ENCODE assay signal across 1 cellular context in the genomic region with DNA sequence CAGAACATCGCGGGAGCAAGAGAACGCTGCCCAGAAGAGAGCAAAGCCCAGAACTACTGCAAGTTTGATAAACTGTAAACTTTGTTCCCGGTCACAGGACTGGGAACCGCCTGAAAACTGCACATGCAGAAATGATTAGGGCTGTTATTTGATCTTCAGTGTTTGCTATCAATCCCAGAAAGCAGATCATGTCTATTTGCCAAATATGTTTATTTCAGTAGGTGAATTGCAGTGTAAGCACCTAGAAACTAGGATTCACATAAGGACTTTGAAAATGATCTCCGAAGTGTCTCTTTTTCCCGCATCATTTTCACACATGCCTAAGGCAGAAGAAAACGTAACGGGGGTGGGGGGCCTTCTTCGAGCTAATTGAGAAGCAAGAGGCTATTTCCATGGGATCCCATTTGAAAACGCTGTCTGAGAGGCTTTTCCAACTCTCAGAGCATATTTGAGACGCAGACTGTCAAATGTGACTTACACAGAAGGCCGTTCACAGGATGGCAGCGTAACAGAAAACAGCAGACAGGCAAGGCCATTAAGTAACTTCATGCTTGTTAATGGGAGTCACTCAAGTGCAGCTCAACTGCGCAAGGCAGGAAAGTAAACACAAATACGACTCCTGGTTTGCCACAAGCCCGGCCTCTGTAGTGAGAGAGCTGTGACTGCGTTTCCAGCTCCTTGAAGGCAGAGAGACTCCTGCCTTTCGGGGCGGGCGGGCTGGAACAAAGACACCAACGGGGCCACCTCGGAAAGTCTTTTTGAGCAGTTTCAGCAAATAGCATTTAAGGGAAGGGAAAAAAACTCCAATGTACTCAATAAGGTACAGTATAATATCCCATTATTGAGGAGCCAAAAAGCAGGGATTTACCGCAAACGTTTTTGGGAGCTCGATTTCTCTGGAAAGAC.
A peak's percentile ranks its signal among the peaks of the same experiment; 100 is the strongest.
TF ChIP-seq lines count a peak whose summit lies in the region.

No MANE protein-coding gene starts in this region.

TF ChIP-seq in HepG2, 621 proteins besides CTCF, POLR2A, EP300 and RAD21 (continued from another document and continues in another):
- TF ChIP-seq, protein P1, sequence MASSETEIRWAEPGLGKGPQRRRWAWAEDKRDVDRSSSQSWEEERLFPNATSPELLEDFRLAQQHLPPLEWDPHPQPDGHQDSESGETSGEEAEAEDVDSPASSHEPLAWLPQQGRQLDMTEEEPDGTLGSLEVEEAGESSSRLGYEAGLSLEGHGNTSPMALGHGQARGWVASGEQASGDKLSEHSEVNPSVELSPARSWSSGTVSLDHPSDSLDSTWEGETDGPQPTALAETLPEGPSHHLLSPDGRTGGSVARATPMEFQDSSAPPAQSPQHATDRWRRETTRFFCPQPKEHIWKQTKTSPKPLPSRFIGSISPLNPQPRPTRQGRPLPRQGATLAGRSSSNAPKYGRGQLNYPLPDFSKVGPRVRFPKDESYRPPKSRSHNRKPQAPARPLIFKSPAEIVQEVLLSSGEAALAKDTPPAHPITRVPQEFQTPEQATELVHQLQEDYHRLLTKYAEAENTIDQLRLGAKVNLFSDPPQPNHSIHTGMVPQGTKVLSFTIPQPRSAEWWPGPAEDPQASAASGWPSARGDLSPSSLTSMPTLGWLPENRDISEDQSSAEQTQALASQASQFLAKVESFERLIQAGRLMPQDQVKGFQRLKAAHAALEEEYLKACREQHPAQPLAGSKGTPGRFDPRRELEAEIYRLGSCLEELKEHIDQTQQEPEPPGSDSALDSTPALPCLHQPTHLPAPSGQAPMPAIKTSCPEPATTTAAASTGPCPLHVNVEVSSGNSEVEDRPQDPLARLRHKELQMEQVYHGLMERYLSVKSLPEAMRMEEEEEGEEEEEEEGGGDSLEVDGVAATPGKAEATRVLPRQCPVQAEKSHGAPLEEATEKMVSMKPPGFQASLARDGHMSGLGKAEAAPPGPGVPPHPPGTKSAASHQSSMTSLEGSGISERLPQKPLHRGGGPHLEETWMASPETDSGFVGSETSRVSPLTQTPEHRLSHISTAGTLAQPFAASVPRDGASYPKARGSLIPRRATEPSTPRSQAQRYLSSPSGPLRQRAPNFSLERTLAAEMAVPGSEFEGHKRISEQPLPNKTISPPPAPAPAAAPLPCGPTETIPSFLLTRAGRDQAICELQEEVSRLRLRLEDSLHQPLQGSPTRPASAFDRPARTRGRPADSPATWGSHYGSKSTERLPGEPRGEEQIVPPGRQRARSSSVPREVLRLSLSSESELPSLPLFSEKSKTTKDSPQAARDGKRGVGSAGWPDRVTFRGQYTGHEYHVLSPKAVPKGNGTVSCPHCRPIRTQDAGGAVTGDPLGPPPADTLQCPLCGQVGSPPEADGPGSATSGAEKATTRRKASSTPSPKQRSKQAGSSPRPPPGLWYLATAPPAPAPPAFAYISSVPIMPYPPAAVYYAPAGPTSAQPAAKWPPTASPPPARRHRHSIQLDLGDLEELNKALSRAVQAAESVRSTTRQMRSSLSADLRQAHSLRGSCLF (CRISPR knock-in tag; IDR thresholded peaks at IDR 0.05; ENCODE audit: borderline replicate concordance): no peak
- TF ChIP-seq RORA (CRISPR knock-in tag; IDR thresholded peaks at IDR 0.05): no peak
- TF ChIP-seq SNAPC2 (CRISPR knock-in tag; IDR thresholded peaks at IDR 0.05): peak; percentile 96; the same call in 1 of the 2 replicates
- TF ChIP-seq, protein P2, sequence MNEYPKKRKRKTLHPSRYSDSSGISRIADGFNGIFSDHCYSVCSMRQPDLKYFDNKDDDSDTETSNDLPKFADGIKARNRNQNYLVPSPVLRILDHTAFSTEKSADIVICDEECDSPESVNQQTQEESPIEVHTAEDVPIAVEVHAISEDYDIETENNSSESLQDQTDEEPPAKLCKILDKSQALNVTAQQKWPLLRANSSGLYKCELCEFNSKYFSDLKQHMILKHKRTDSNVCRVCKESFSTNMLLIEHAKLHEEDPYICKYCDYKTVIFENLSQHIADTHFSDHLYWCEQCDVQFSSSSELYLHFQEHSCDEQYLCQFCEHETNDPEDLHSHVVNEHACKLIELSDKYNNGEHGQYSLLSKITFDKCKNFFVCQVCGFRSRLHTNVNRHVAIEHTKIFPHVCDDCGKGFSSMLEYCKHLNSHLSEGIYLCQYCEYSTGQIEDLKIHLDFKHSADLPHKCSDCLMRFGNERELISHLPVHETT (CRISPR knock-in tag; conservative IDR thresholded peaks at IDR 0.05): peak; percentile 73; the same call in 1 of the 2 replicates
- TF ChIP-seq KIAA2018 (CRISPR knock-in tag; IDR thresholded peaks at IDR 0.05; ENCODE audit: borderline replicate concordance): no peak
- TF ChIP-seq CENPX (CRISPR knock-in tag; IDR thresholded peaks at IDR 0.05): no peak
- TF ChIP-seq NR3C1 (CRISPR knock-in tag; IDR thresholded peaks at IDR 0.05): no peak
- TF ChIP-seq ZNF205 (CRISPR knock-in tag; IDR thresholded peaks at IDR 0.05): peak; percentile 90
- TF ChIP-seq CENPT (CRISPR knock-in tag; IDR thresholded peaks at IDR 0.05; ENCODE audit: low read depth): no peak
- no peak for TF ChIP-seq CREB3 (CRISPR knock-in tag; IDR thresholded peaks at IDR 0.05)
- TF ChIP-seq GLMP (CRISPR knock-in tag; IDR thresholded peaks at IDR 0.05; ENCODE audit: borderline replicate concordance): no peak
- TF ChIP-seq, protein P3, sequence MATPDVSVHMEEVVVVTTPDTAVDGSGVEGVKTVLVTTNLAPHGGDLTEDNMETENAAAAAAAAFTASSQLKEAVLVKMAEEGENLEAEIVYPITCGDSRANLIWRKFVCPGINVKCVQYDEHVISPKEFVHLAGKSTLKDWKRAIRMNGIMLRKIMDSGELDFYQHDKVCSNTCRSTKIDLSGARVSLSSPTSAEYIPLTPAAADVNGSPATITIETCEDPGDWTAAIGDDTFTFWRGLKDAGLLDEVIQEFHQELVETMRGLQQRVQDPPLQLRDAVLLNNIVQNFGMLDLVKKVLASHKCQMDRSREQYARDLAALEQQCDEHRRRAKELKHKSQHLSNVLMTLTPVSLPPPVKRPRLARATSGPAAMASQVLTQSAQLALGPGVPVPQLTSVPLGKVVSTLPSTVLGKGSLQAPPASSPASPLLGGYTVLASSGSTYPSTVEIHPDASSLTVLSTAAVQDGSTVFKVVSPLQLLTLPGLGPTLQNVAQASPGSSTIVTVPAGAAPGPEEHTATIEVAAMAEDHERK (CRISPR knock-in tag; IDR thresholded peaks at IDR 0.05; ENCODE audit: low read depth): no peak
- TF ChIP-seq, protein P4, sequence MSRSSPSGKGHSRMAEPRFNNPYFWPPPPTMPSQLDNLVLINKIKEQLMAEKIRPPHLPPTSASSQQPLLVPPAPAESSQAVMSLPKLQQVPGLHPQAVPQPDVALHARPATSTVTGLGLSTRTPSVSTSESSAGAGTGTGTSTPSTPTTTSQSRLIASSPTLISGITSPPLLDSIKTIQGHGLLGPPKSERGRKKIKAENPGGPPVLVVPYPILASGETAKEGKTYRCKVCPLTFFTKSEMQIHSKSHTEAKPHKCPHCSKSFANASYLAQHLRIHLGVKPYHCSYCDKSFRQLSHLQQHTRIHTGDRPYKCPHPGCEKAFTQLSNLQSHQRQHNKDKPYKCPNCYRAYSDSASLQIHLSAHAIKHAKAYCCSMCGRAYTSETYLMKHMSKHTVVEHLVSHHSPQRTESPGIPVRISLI (CRISPR knock-in tag; IDR thresholded peaks at IDR 0.05; ENCODE audit: borderline replicate concordance): peak; percentile 67
- TF ChIP-seq ZNF572 (CRISPR knock-in tag; IDR thresholded peaks at IDR 0.05): no peak
- no peak for TF ChIP-seq POLR2AphosphoS2 (IDR thresholded peaks at IDR 0.05; ENCODE audit: low read depth, low read length)
- no peak for TF ChIP-seq ZNF180 (CRISPR knock-in tag; IDR thresholded peaks at IDR 0.05; ENCODE audit: borderline replicate concordance, low read depth)
- peak; percentile 86 for TF ChIP-seq ZNF788 (CRISPR knock-in tag; IDR thresholded peaks at IDR 0.05; ENCODE audit: borderline replicate concordance)
- no peak for TF ChIP-seq ELF1 (CRISPR knock-in tag; IDR thresholded peaks at IDR 0.05)
- TF ChIP-seq ZNF709 (CRISPR knock-in tag; IDR thresholded peaks at IDR 0.05): peak; percentile 94
- TF ChIP-seq HOXA7 (CRISPR knock-in tag; IDR thresholded peaks at IDR 0.05): no peak
- TF ChIP-seq, protein P5, sequence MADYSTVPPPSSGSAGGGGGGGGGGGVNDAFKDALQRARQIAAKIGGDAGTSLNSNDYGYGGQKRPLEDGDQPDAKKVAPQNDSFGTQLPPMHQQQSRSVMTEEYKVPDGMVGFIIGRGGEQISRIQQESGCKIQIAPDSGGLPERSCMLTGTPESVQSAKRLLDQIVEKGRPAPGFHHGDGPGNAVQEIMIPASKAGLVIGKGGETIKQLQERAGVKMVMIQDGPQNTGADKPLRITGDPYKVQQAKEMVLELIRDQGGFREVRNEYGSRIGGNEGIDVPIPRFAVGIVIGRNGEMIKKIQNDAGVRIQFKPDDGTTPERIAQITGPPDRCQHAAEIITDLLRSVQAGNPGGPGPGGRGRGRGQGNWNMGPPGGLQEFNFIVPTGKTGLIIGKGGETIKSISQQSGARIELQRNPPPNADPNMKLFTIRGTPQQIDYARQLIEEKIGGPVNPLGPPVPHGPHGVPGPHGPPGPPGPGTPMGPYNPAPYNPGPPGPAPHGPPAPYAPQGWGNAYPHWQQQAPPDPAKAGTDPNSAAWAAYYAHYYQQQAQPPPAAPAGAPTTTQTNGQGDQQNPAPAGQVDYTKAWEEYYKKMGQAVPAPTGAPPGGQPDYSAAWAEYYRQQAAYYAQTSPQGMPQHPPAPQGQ (CRISPR knock-in tag; IDR thresholded peaks at IDR 0.05; ENCODE audit: borderline replicate concordance): no peak
- peak; percentile 19; the same call in 1 of the 2 replicates for TF ChIP-seq ZBTB3 (CRISPR knock-in tag; IDR thresholded peaks at IDR 0.05; ENCODE audit: borderline replicate concordance, low read depth)
- TF ChIP-seq HIC2 (CRISPR knock-in tag; IDR thresholded peaks at IDR 0.05; ENCODE audit: low read depth): no peak; the same call in 1 of the 2 replicates
- TF ChIP-seq ZNF317 (CRISPR knock-in tag; IDR thresholded peaks at IDR 0.05): peak; percentile 97
